Comparison of ENCODE assay signal across 23 cellular contexts in the genomic region with DNA sequence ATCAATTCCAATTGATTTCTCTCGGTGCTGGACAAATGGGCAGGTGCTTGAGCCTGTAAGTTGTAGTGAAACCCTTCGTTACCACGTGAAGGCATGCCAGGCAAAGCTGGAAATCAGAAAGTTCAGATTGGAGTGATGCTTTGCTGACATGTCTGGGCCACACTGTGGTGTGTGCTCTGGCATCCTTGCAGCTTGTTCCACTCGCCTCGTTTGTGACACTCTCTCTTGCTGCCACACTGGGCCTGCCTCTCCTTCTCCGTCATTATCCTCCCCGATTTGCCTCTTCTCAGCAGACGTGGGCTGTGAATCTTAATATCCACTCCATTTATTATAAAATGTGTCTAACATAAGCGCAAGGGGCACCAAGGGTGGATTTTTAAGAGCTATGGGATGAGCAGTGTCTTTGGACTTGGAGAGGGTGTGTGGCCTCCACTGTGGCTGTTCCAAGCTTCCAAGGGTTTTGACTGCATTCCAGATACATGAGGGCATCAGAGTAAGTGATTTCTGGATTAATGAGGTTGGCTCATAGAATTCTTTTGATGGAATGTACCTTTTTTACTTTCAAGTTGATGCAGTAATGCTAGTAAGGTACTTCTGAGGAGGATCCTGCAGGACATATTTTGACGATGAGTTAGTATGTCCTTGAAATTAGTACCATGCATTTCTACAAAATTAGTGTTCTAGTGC.
DNase-seq lines count a peak whose midpoint lies in the region; ATAC-seq and TF ChIP-seq lines count a peak whose summit lies in the region.
"Had no signal": no experiment of that assay in that cellular context is flagged by ENCODE, and none has a peak within 500 bp of the region (broad histone marks: within the 10 kb centered on the region; RNA-seq: fewer than 3 reads in every experiment).

No MANE protein-coding gene starts in this region.

- H3K23ac ChIP-seq in mesenchymal stem cell (ENCODE audit: low read length in 2 of 2): no peak overlapping the region

- no peak overlapping the region for H3K4me3 ChIP-seq in epithelial cell of esophagus (ENCODE audit: low read length)
- no peak overlapping the region for H3K4me3 ChIP-seq in mesenchymal stem cell (ENCODE audit: insufficient read depth in 1 of 2, low read depth in 1 of 2, low read length in 2 of 2)
- no peak overlapping the region for H3K4me3 ChIP-seq in stomach
- H3K4me3 ChIP-seq: gastrocnemius medialis, MG63, pancreas, right lobe of liver, SJCRH30, testis had no signal

- no peak overlapping the region for H3K4ac ChIP-seq in mesenchymal stem cell (ENCODE audit: low read depth in 1 of 2, low read length in 2 of 2)

- H3K27ac Mint-ChIP-seq in stimulated activated naive B cell treated with anti-CD40 and anti-IgM and Interleukin-4, amounts not matched to agents 10 μg/mL and 1 μg/mL and 100 μg/mL, for 72 hours: no peak overlapping the region
- H3K27ac Mint-ChIP-seq: activated naive CD4-positive, alpha-beta T cell treated with anti-CD3 and anti-CD28 coated beads, Interleukin-2, amount 50 U/mL, for 24 hours; activated T-cell treated with anti-CD3 and anti-CD28 coated beads, Interleukin-2, amount 50 U/mL, for 72 hours; CD4-positive, alpha-beta memory T cell; dendritic cell treated with granulocyte-macrophage colony-stimulating factor and Interleukin-4, amounts not matched to agents 40 ng/mL and 50 ng/mL, for 4 days; natural killer cell treated with Interleukin-12 subunit alpha and Interleukin-12 subunit beta and Interleukin-15 and Interleukin-18, amount 100 ng/mL, for 72 hours; stimulated activated effector memory CD8-positive, alpha-beta T cell treated with anti-CD3 and anti-CD28 coated beads, Interleukin-12 subunit alpha, Interleukin-12 subunit beta, amount 100 ng/mL, for 72 hours; T-helper 2 cell treated with Interferon-gamma antibody and Interleukin-4, amounts not matched to agents 5 μg/mL and 100 μg/mL, for 36 hours had no signal

- ATAC-seq in GM19324 (IDR thresholded peaks at IDR 0.05; ENCODE audit: low FRiP score, unreplicated experiment): no peak
- ATAC-seq in stimulated activated naive B cell treated with anti-CD40 and anti-IgM and Interleukin-4, amounts not matched to agents 10 μg/mL and 1 μg/mL and 100 μg/mL, for 72 hours (replicated peaks): no peak
- ATAC-seq: activated T-cell treated with anti-CD3 and anti-CD28 coated beads, Interleukin-2, amount 50 U/mL, for 72 hours; gastrocnemius medialis; pancreas; PC-3; right lobe of liver; stimulated activated effector memory CD8-positive, alpha-beta T cell treated with anti-CD3 and anti-CD28 coated beads, Interleukin-12 subunit alpha, Interleukin-12 subunit beta, amount 100 ng/mL, for 72 hours had no signal

- no peak overlapping the region for H2AFZ ChIP-seq in mesenchymal stem cell (ENCODE audit: low read depth, low read length)

- no peak overlapping the region for H3K14ac ChIP-seq in mesenchymal stem cell (ENCODE audit: low read length in 2 of 2)

- H3K4me1 ChIP-seq in mesenchymal stem cell (ENCODE audit: control insufficient read depth, insufficient read depth, low read depth, low read length): peaks cover 14% of the 10 kb centered on the region
- H3K4me1 ChIP-seq in stomach: no peaks in the 10 kb centered on the region
- H3K4me1 ChIP-seq: gastrocnemius medialis, pancreas, right lobe of liver, SJCRH30, testis had no signal

- no peak overlapping the region for H3K9ac ChIP-seq in mesenchymal stem cell (ENCODE audit: low read length)

- POLR2A ChIA-PET in RWPE1 (lab: Yijun Ruan, JAX; ENCODE audit: low non-redundant PET): no interaction called here

- H3K4me2 ChIP-seq in mesenchymal stem cell (ENCODE audit: low read length, poor library complexity, severe bottlenecking): no peak overlapping the region

- no peak overlapping the region for H2AK5ac ChIP-seq in mesenchymal stem cell (ENCODE audit: low read length, severe bottlenecking)

- WGBS in mesenchymal stem cell: 93% methylated on average over 6 of the region's 10 CpGs
- 80 to 85% (median 84%) methylated on average over 10 of the region's 10 CpGs for WGBS in stomach, 5 donors

- H3K4me3 Mint-ChIP-seq in stimulated activated naive B cell treated with anti-CD40 and anti-IgM and Interleukin-4, amounts not matched to agents 10 μg/mL and 1 μg/mL and 100 μg/mL, for 72 hours: no peak overlapping the region
- H3K4me3 Mint-ChIP-seq: activated naive CD4-positive, alpha-beta T cell treated with anti-CD3 and anti-CD28 coated beads, Interleukin-2, amount 50 U/mL, for 24 hours; activated T-cell treated with anti-CD3 and anti-CD28 coated beads, Interleukin-2, amount 50 U/mL, for 72 hours; CD4-positive, alpha-beta memory T cell; dendritic cell treated with granulocyte-macrophage colony-stimulating factor and Interleukin-4, amounts not matched to agents 40 ng/mL and 50 ng/mL, for 4 days; natural killer cell treated with Interleukin-12 subunit alpha and Interleukin-12 subunit beta and Interleukin-15 and Interleukin-18, amount 100 ng/mL, for 72 hours; stimulated activated effector memory CD8-positive, alpha-beta T cell treated with anti-CD3 and anti-CD28 coated beads, Interleukin-12 subunit alpha, Interleukin-12 subunit beta, amount 100 ng/mL, for 72 hours; T-helper 2 cell treated with Interferon-gamma antibody and Interleukin-4, amounts not matched to agents 5 μg/mL and 100 μg/mL, for 36 hours had no signal

- CTCF ChIA-PET in RWPE1 (lab: Yijun Ruan, JAX): no interaction called here

- TF ChIP-seq CTCF in RWPE1 (conservative IDR thresholded peaks at IDR 0.05; ENCODE audit: low read depth) (no peak), epithelial cell of esophagus (IDR thresholded peaks at IDR 0.05; ENCODE audit: insufficient read depth, low read depth, low read length, missing control alignments) (no peak), stomach (IDR thresholded peaks at IDR 0.05) (no peak)

- TF ChIP-seq EP300 in stomach (IDR thresholded peaks at IDR 0.05): no peak

- no peak overlapping the region for H4K8ac ChIP-seq in mesenchymal stem cell (ENCODE audit: low read length)

- peaks cover 24% of the 10 kb centered on the region for H3K79me1 ChIP-seq in mesenchymal stem cell (replicated peaks; ENCODE audit: low read length, poor library complexity, severe bottlenecking)

- no peak overlapping the region for H2BK15ac ChIP-seq in mesenchymal stem cell (ENCODE audit: low read depth, poor library complexity, severe bottlenecking)

- no peak overlapping the region for H4K91ac ChIP-seq in mesenchymal stem cell (ENCODE audit: low read length)

- H3K18ac ChIP-seq in mesenchymal stem cell (ENCODE audit: low read depth in 1 of 2, low read length in 2 of 2): no peak overlapping the region

- H2BK120ac ChIP-seq in mesenchymal stem cell (ENCODE audit: low read depth, low read length): no peak overlapping the region

- H2BK5ac ChIP-seq in mesenchymal stem cell (ENCODE audit: low read depth, low read length, poor library complexity, severe bottlenecking): no peak overlapping the region

- no peaks in the 10 kb centered on the region for H3K9me3 ChIP-seq in mesenchymal stem cell (ENCODE audit: control insufficient read depth, low read length)
- no peaks in the 10 kb centered on the region for H3K9me3 ChIP-seq in stomach
- H3K9me3 ChIP-seq: gastrocnemius medialis, MG63, pancreas, right lobe of liver, SJCRH30, testis had no signal

- H3K27ac ChIP-seq in RWPE1 (peak overlapping the region; percentile 74), mesenchymal stem cell (ENCODE audit: low read length, poor library complexity, severe bottlenecking) (peak overlapping the region; percentile 11), stomach (no peak overlapping the region)
- H3K27ac ChIP-seq: brain microvascular endothelial cell, gastrocnemius medialis, pancreas, right lobe of liver, SJCRH30, testis had no signal

- DNase-seq in EH (ENCODE audit: low read depth): peak; percentile 76
- DNase-seq in RWPE1 (ENCODE audit: low spot score): peak; percentile 9
- peak; percentile 77 for DNase-seq in epithelial cell of esophagus (ENCODE audit: low read depth)
- DNase-seq in mesenchymal stem cell: no peak
- DNase-seq in stimulated activated naive B cell treated with anti-CD40 and anti-IgM and Interleukin-4, amounts not matched to agents 10 μg/mL and 1 μg/mL and 100 μg/mL, for 72 hours: no peak
- no peak for DNase-seq in stomach
- DNase-seq: activated T-cell treated with anti-CD3 and anti-CD28 coated beads, Interleukin-2, amount 50 U/mL, for 72 hours; brain microvascular endothelial cell; CD4-positive, alpha-beta memory T cell; gastrocnemius medialis; MG63; NCI-H345; pancreas; PC-3; right lobe of liver; SJCRH30; testis had no signal

- H3K9me3 Mint-ChIP-seq in stimulated activated naive B cell treated with anti-CD40 and anti-IgM and Interleukin-4, amounts not matched to agents 10 μg/mL and 1 μg/mL and 100 μg/mL, for 72 hours: no peaks in the 10 kb centered on the region
- H3K9me3 Mint-ChIP-seq: activated naive CD4-positive, alpha-beta T cell treated with anti-CD3 and anti-CD28 coated beads, Interleukin-2, amount 50 U/mL, for 24 hours; activated T-cell treated with anti-CD3 and anti-CD28 coated beads, Interleukin-2, amount 50 U/mL, for 72 hours; dendritic cell treated with granulocyte-macrophage colony-stimulating factor and Interleukin-4, amounts not matched to agents 40 ng/mL and 50 ng/mL, for 4 days; natural killer cell treated with Interleukin-12 subunit alpha and Interleukin-12 subunit beta and Interleukin-15 and Interleukin-18, amount 100 ng/mL, for 72 hours; stimulated activated effector memory CD8-positive, alpha-beta T cell treated with anti-CD3 and anti-CD28 coated beads, Interleukin-12 subunit alpha, Interleukin-12 subunit beta, amount 100 ng/mL, for 72 hours; T-helper 2 cell treated with Interferon-gamma antibody and Interleukin-4, amounts not matched to agents 5 μg/mL and 100 μg/mL, for 36 hours had no signal

- intact Hi-C loops in stomach (cut with DNase I; ENCODE audit: low total_unique reads): no loop called here

- no peak overlapping the region for H2BK12ac ChIP-seq in mesenchymal stem cell (ENCODE audit: low read length in 2 of 2)

- TF ChIP-seq POLR2A in stomach (IDR thresholded peaks at IDR 0.05): no peak

- no peaks in the 10 kb centered on the region for H3K36me3 Mint-ChIP-seq in stimulated activated naive B cell treated with anti-CD40 and anti-IgM and Interleukin-4, amounts not matched to agents 10 μg/mL and 1 μg/mL and 100 μg/mL, for 72 hours
- H3K36me3 Mint-ChIP-seq: activated naive CD4-positive, alpha-beta T cell treated with anti-CD3 and anti-CD28 coated beads, Interleukin-2, amount 50 U/mL, for 24 hours; CD4-positive, alpha-beta memory T cell; natural killer cell treated with Interleukin-12 subunit alpha and Interleukin-12 subunit beta and Interleukin-15 and Interleukin-18, amount 100 ng/mL, for 72 hours; stimulated activated effector memory CD8-positive, alpha-beta T cell treated with anti-CD3 and anti-CD28 coated beads, Interleukin-12 subunit alpha, Interleukin-12 subunit beta, amount 100 ng/mL, for 72 hours had no signal

- H3K27me3 Mint-ChIP-seq in stimulated activated naive B cell treated with anti-CD40 and anti-IgM and Interleukin-4, amounts not matched to agents 10 μg/mL and 1 μg/mL and 100 μg/mL, for 72 hours: no peaks in the 10 kb centered on the region
- H3K27me3 Mint-ChIP-seq: dendritic cell treated with granulocyte-macrophage colony-stimulating factor and Interleukin-4, amounts not matched to agents 40 ng/mL and 50 ng/mL, for 4 days had no signal

- H3K27me3 ChIP-seq in mesenchymal stem cell (ENCODE audit: control insufficient read depth in 1 of 2, insufficient read depth in 1 of 2, low read length in 2 of 2) (no peaks in the 10 kb centered on the region), stomach (no peaks in the 10 kb centered on the region)
- H3K27me3 ChIP-seq: brain microvascular endothelial cell, gastrocnemius medialis, MG63, pancreas, right lobe of liver, SJCRH30, testis had no signal

- no peaks in the 10 kb centered on the region for H3K4me1 Mint-ChIP-seq in stimulated activated naive B cell treated with anti-CD40 and anti-IgM and Interleukin-4, amounts not matched to agents 10 μg/mL and 1 μg/mL and 100 μg/mL, for 72 hours
- H3K4me1 Mint-ChIP-seq: activated naive CD4-positive, alpha-beta T cell treated with anti-CD3 and anti-CD28 coated beads, Interleukin-2, amount 50 U/mL, for 24 hours; CD4-positive, alpha-beta memory T cell had no signal

- no peaks in the 10 kb centered on the region for H3K36me3 ChIP-seq in mesenchymal stem cell (ENCODE audit: control insufficient read depth in 1 of 2, insufficient read depth in 2 of 2, low read depth in 1 of 2, low read length in 2 of 2)
- no peaks in the 10 kb centered on the region for H3K36me3 ChIP-seq in stomach
- H3K36me3 ChIP-seq: brain microvascular endothelial cell, gastrocnemius medialis, MG63, pancreas, right lobe of liver, SJCRH30 had no signal

Comparison
In these comparisons a context has a peak if more than half of its experiments do, and no peak if none do; other contexts are left out.
1. DNase-seq: peak in EH (single experiment), RWPE1 (single experiment) and epithelial cell of esophagus (single experiment); none in mesenchymal stem cell (single experiment), stimulated activated naive B cell treated with anti-CD40 and anti-IgM and Interleukin-4, amounts not matched to agents 10 μg/mL and 1 μg/mL and 100 μg/mL, for 72 hours (single experiment) and stomach (single experiment).
2. H3K27ac ChIP-seq: peak in RWPE1 (single experiment) and mesenchymal stem cell (single experiment); none in stomach (0 of 5).